10 cellular contexts compared by ENCODE assay signal in genomic region chr1:44803062-44803311, GRCh38. TPM values are rescaled to one million over a fixed set of nuclear protein-coding genes. Genes with fewer than 3 reads are reported as not detected.
DNase-seq lines count a peak whose midpoint lies in the region; ATAC-seq and TF ChIP-seq lines count a peak whose summit lies in the region.
"Had no signal": no experiment of that assay in that cellular context is flagged by ENCODE, and none has a peak within 500 bp of the region (broad histone marks: within the 10 kb centered on the region; RNA-seq: fewer than 3 reads in every experiment).

No MANE protein-coding gene starts in this region.

- peaks cover 10 to 73% (median 45%) of the 10 kb centered on the region in 3 donors for H3K4me1 ChIP-seq in gastroesophageal sphincter

- peak overlapping the region; percentile 96 for H3K4me3 Mint-ChIP-seq in activated CD4-positive, alpha-beta T cell treated with anti-CD3 and anti-CD28 coated beads, Interleukin-2, amount 10 ng/mL, durations not matched to agents 24 days and 14 days
- H3K4me3 Mint-ChIP-seq in activated T-helper 17 cell treated with anti-CD3 and anti-CD28 coated beads, Interleukin-2, amount 50 U/mL, for 72 hours = peak overlapping the region; percentile 89
- H3K4me3 Mint-ChIP-seq in stimulated activated naive B cell treated with anti-CD40 and anti-IgM and Interleukin-4, amounts not matched to agents 10 μg/mL and 1 μg/mL and 100 μg/mL, for 72 hours = peak overlapping the region; percentile 55 to 87

- H3K27me3 Mint-ChIP-seq in activated CD4-positive, alpha-beta T cell treated with anti-CD3 and anti-CD28 coated beads, Interleukin-2, amount 10 ng/mL, durations not matched to agents 24 days and 14 days = no peaks in the 10 kb centered on the region
- H3K27me3 Mint-ChIP-seq in activated T-helper 17 cell treated with anti-CD3 and anti-CD28 coated beads, Interleukin-2, amount 50 U/mL, for 72 hours = no peaks in the 10 kb centered on the region
- no peaks in the 10 kb centered on the region for H3K27me3 Mint-ChIP-seq in stimulated activated naive B cell treated with anti-CD40 and anti-IgM and Interleukin-4, amounts not matched to agents 10 μg/mL and 1 μg/mL and 100 μg/mL, for 72 hours

- ATAC-seq in activated T-helper 17 cell treated with anti-CD3 and anti-CD28 coated beads, Interleukin-2, amount 50 U/mL, for 72 hours (replicated peaks) = no peak
- ATAC-seq in gastroesophageal sphincter (no peak), HG03378 (IDR thresholded peaks at IDR 0.05; ENCODE audit: unreplicated experiment) (no peak)
- ATAC-seq in stimulated activated naive B cell treated with anti-CD40 and anti-IgM and Interleukin-4, amounts not matched to agents 10 μg/mL and 1 μg/mL and 100 μg/mL, for 72 hours (replicated peaks) = no peak

- peaks cover 0 to 43% of the 10 kb centered on the region in 2 donors for H3K36me3 ChIP-seq in gastroesophageal sphincter

- no peak for TF ChIP-seq EP300 in gastroesophageal sphincter (IDR thresholded peaks at IDR 0.05)

- H3K9me3 Mint-ChIP-seq in activated CD4-positive, alpha-beta T cell treated with anti-CD3 and anti-CD28 coated beads, Interleukin-2, amount 10 ng/mL, durations not matched to agents 24 days and 14 days = no peaks in the 10 kb centered on the region
- no peaks in the 10 kb centered on the region for H3K9me3 Mint-ChIP-seq in activated T-helper 17 cell treated with anti-CD3 and anti-CD28 coated beads, Interleukin-2, amount 50 U/mL, for 72 hours
- H3K9me3 Mint-ChIP-seq in stimulated activated naive B cell treated with anti-CD40 and anti-IgM and Interleukin-4, amounts not matched to agents 10 μg/mL and 1 μg/mL and 100 μg/mL, for 72 hours = no peaks in the 10 kb centered on the region

- no peaks in the 10 kb centered on the region for H3K9me3 ChIP-seq in gastroesophageal sphincter

- no peak for DNase-seq in activated CD4-positive, alpha-beta T cell treated with anti-CD3 and anti-CD28 coated beads, Interleukin-2, amount 10 ng/mL, durations not matched to agents 24 days and 14 days
- DNase-seq in activated CD4-positive, alpha-beta T cell treated with anti-CD3 and anti-CD28 coated beads for 48 hours = no peak
- no peak for DNase-seq in stimulated activated naive B cell treated with anti-CD40 and anti-IgM and Interleukin-4, amounts not matched to agents 10 μg/mL and 1 μg/mL and 100 μg/mL, for 72 hours
- DNase-seq in NCI-H69 (lab: John Stamatoyannopoulos, UW) = no peak
- DNase-seq in NCI-H1105 (lab: John Stamatoyannopoulos, UW) = no peak
- DNase-seq: NCI-H748 treated with DMSO at 0.1 percent for 48 hours had no signal

- peak overlapping the region in 3 of 4 donors; percentile 72 to 96 (median 96) for H3K27ac ChIP-seq in gastroesophageal sphincter

- H3K27ac Mint-ChIP-seq in activated CD4-positive, alpha-beta T cell treated with anti-CD3 and anti-CD28 coated beads, Interleukin-2, amount 10 ng/mL, durations not matched to agents 24 days and 14 days = peak overlapping the region; percentile 49
- peak overlapping the region; percentile 90 for H3K27ac Mint-ChIP-seq in activated T-helper 17 cell treated with anti-CD3 and anti-CD28 coated beads, Interleukin-2, amount 50 U/mL, for 72 hours
- H3K27ac Mint-ChIP-seq in stimulated activated naive B cell treated with anti-CD40 and anti-IgM and Interleukin-4, amounts not matched to agents 10 μg/mL and 1 μg/mL and 100 μg/mL, for 72 hours = peak overlapping the region; percentile 59

- 94% methylated on average over 5 of the region's 9 CpGs; no CpG with 5 or more reads in 1 of the 2 donors for WGBS in gastroesophageal sphincter (ENCODE audit: low coverage in 1 of 2), 2 donors

- no peak for TF ChIP-seq CTCF in gastroesophageal sphincter (IDR thresholded peaks at IDR 0.05)

- no peak for TF ChIP-seq POLR2A in gastroesophageal sphincter (IDR thresholded peaks at IDR 0.05)

- intact Hi-C loops in activated CD4-positive, alpha-beta T cell treated with anti-CD3 and anti-CD28 coated beads, Interleukin-2, amount 10 ng/mL, durations not matched to agents 24 days and 14 days (cut with micrococcal nuclease) = loop anchor here (5.0 to 10.0 kb wide), 3 partner anchors 499 to 782 kb away; partner anchors contain the start of genes NASP and TESK2

- no peaks in the 10 kb centered on the region for H3K27me3 ChIP-seq in gastroesophageal sphincter

- H3K4me1 Mint-ChIP-seq in activated CD4-positive, alpha-beta T cell treated with anti-CD3 and anti-CD28 coated beads, Interleukin-2, amount 10 ng/mL, durations not matched to agents 24 days and 14 days = peaks cover 56% of the 10 kb centered on the region
- H3K4me1 Mint-ChIP-seq in activated T-helper 17 cell treated with anti-CD3 and anti-CD28 coated beads, Interleukin-2, amount 50 U/mL, for 72 hours = peaks cover 26% of the 10 kb centered on the region
- H3K4me1 Mint-ChIP-seq in stimulated activated naive B cell treated with anti-CD40 and anti-IgM and Interleukin-4, amounts not matched to agents 10 μg/mL and 1 μg/mL and 100 μg/mL, for 72 hours = peaks cover 53 to 76% of the 10 kb centered on the region in 2 donors

- H3K4me3 ChIP-seq in gastroesophageal sphincter = no peak overlapping the region

- H3K36me3 Mint-ChIP-seq in activated CD4-positive, alpha-beta T cell treated with anti-CD3 and anti-CD28 coated beads, Interleukin-2, amount 10 ng/mL, durations not matched to agents 24 days and 14 days (ENCODE audit: low read depth) = peaks cover 64% of the 10 kb centered on the region
- H3K36me3 Mint-ChIP-seq in activated T-helper 17 cell treated with anti-CD3 and anti-CD28 coated beads, Interleukin-2, amount 50 U/mL, for 72 hours (ENCODE audit: low read depth) = peaks cover 69% of the 10 kb centered on the region
- H3K36me3 Mint-ChIP-seq in stimulated activated naive B cell treated with anti-CD40 and anti-IgM and Interleukin-4, amounts not matched to agents 10 μg/mL and 1 μg/mL and 100 μg/mL, for 72 hours = peaks cover 40 to 60% of the 10 kb centered on the region in 2 donors

RNA-seq across cellular contexts. Expression of gene PLK3, which starts 2.8 kb away (rescaled TPM):
- total RNA-seq in activated CD4-positive, alpha-beta T cell treated with anti-CD3 and anti-CD28 coated beads, Interleukin-2, amount 10 ng/mL, durations not matched to agents 24 days and 14 days = 190 and 205 TPM in 2 replicates
- 10 to 100 TPM; 58.7 to 92.0 TPM for total RNA-seq in activated T-helper 17 cell treated with anti-CD3 and anti-CD28 coated beads, Interleukin-2, amount 50 U/mL, for 72 hours
- 10 to 100 TPM in 3 of 4 donors, 1 to 10 TPM in 1; 9.4 to 31.2 (median 12.0) TPM for total RNA-seq in gastroesophageal sphincter

RNA-seq across cellular contexts. Expression of gene DYNLT4, which starts 4.2 kb away (rescaled TPM):
- total RNA-seq in activated CD4-positive, alpha-beta T cell treated with anti-CD3 and anti-CD28 coated beads, Interleukin-2, amount 10 ng/mL, durations not matched to agents 24 days and 14 days = 0.28 TPM in 1 of 2 replicates, not detected in the other
- total RNA-seq in activated T-helper 17 cell treated with anti-CD3 and anti-CD28 coated beads, Interleukin-2, amount 50 U/mL, for 72 hours = 1 to 10 TPM in 1 of 2 donors, under 1 TPM in 1; 0.56 to 1.2 TPM
- total RNA-seq in gastroesophageal sphincter = 1 to 10 TPM in 1 of 4 donors, not detected in 3; 1.4 TPM
- total RNA-seq: bronchial epithelial cell had no signal

RNA-seq across cellular contexts. Expression of gene BTBD19, which starts 5.3 kb away (rescaled TPM):
- total RNA-seq in activated CD4-positive, alpha-beta T cell treated with anti-CD3 and anti-CD28 coated beads, Interleukin-2, amount 10 ng/mL, durations not matched to agents 24 days and 14 days = 22.2 and 22.7 TPM in 2 replicates
- total RNA-seq in activated T-helper 17 cell treated with anti-CD3 and anti-CD28 coated beads, Interleukin-2, amount 50 U/mL, for 72 hours = 10 to 100 TPM; 15.9 to 62.7 TPM
- total RNA-seq in gastroesophageal sphincter = 10 to 100 TPM in 1 of 4 donors, 1 to 10 TPM in 2, under 1 TPM in 1; 0.22 to 12.1 (median 5.6) TPM

RNA-seq across cellular contexts. Expression of gene BEST4, which starts 15.0 kb away (rescaled TPM):
- total RNA-seq in activated CD4-positive, alpha-beta T cell treated with anti-CD3 and anti-CD28 coated beads, Interleukin-2, amount 10 ng/mL, durations not matched to agents 24 days and 14 days = 0.77 and 0.83 TPM in 2 replicates
- total RNA-seq in activated T-helper 17 cell treated with anti-CD3 and anti-CD28 coated beads, Interleukin-2, amount 50 U/mL, for 72 hours = 1 to 10 TPM in 1 of 2 donors, under 1 TPM in 1; 0.97 to 2.0 TPM
- under 1 TPM in 2 of 4 donors, not detected in 2; 0.15 to 0.31 TPM for total RNA-seq in gastroesophageal sphincter
- total RNA-seq: bronchial epithelial cell had no signal

RNA-seq across cellular contexts. Expression of gene RPS8, which starts 27.6 kb away (rescaled TPM):
- 2,376 and 2,377 TPM in 2 replicates for total RNA-seq in activated CD4-positive, alpha-beta T cell treated with anti-CD3 and anti-CD28 coated beads, Interleukin-2, amount 10 ng/mL, durations not matched to agents 24 days and 14 days
- 1,000 to 10,000 TPM; 2,475 to 3,183 TPM for total RNA-seq in activated T-helper 17 cell treated with anti-CD3 and anti-CD28 coated beads, Interleukin-2, amount 50 U/mL, for 72 hours
- total RNA-seq in gastroesophageal sphincter = 1,000 to 10,000 TPM; 1,157 to 3,010 (median 2,305) TPM
